In the genomic region with DNA sequence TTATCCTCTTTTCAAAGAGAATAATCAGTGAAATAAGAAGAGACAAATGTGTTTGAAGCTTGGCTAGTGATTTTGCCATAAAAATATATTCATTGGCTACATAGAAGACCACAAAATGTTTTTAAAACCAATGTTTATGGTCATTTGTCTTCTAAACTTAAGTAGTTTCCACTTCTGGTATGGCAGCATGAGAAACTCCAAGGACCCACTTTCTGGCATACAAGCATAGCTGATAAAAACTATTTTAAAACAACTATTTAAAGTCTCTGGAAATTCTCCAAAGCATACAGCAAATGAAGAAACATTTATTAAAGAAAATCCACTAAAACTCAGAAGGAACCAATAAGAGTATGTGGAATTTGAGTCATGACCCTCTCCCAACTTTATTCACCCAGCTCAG, we compare ENCODE assay signal across 19 cellular contexts.
DNase-seq lines count a peak whose midpoint lies in the region; TF ChIP-seq lines count a peak whose summit lies in the region.
"Had no signal": no experiment of that assay in that cellular context is flagged by ENCODE, and none has a peak within 500 bp of the region (broad histone marks: within the 10 kb centered on the region; RNA-seq: fewer than 3 reads in every experiment).

No MANE protein-coding gene starts in this region.

- no peak for TF ChIP-seq CTCF in chondrocyte (IDR thresholded peaks at IDR 0.05)
- no peak for TF ChIP-seq CTCF in MM.1S (IDR thresholded peaks at IDR 0.05; ENCODE audit: low read length)

- no peaks in the 10 kb centered on the region for H3K9me2 ChIP-seq in MM.1S (replicated peaks; ENCODE audit: insufficient read depth, low read length)

- no peak overlapping the region for H3K27ac ChIP-seq in MM.1S (ENCODE audit: low read length)
- H3K27ac ChIP-seq: BLaER1, PC-9, SJCRH30 had no signal

- peak overlapping the region; percentile 42 for H3K27ac Mint-ChIP-seq in chondrocyte (ENCODE audit: unreplicated experiment)
- H3K27ac Mint-ChIP-seq: CD4-positive, CD25-positive, alpha-beta regulatory T cell; GM23338; H9 had no signal

- no peaks in the 10 kb centered on the region for H3K36me3 ChIP-seq in MM.1S (replicated peaks; ENCODE audit: insufficient read depth, low read length)
- H3K36me3 ChIP-seq: BLaER1, SJCRH30 had no signal

- peaks cover 2% of the 10 kb centered on the region for H3K9me3 Mint-ChIP-seq in chondrocyte (ENCODE audit: low read depth)

- no peaks in the 10 kb centered on the region for H3K79me2 ChIP-seq in MM.1S (ENCODE audit: low read length)

- no peak overlapping the region for H3K4me3 ChIP-seq in MM.1S (ENCODE audit: low read length)
- H3K4me3 ChIP-seq: BLaER1, GM12878, GM23338, PC-9, SJCRH30 had no signal

- no peak overlapping the region for H3K4me3 Mint-ChIP-seq in chondrocyte (ENCODE audit: unreplicated experiment)
- H3K4me3 Mint-ChIP-seq: CD4-positive, CD25-positive, alpha-beta regulatory T cell; GM23338; H9 had no signal

- H3K27me3 ChIP-seq in MM.1S (replicated peaks; ENCODE audit: insufficient read depth, low read length): no peaks in the 10 kb centered on the region
- H3K27me3 ChIP-seq: BLaER1, SJCRH30 had no signal

- H3K27me3 Mint-ChIP-seq in chondrocyte (ENCODE audit: low read depth): no peaks in the 10 kb centered on the region
- H3K27me3 Mint-ChIP-seq: CD4-positive, CD25-positive, alpha-beta regulatory T cell had no signal

- H3K4me1 ChIP-seq in MM.1S (ENCODE audit: low read length): no peaks in the 10 kb centered on the region
- H3K4me1 ChIP-seq: BLaER1, SJCRH30 had no signal

- H3K9me3 ChIP-seq in MM.1S (replicated peaks; ENCODE audit: insufficient read depth, low read length): no peaks in the 10 kb centered on the region
- H3K9me3 ChIP-seq: SJCRH30 had no signal

- H3F3A ChIP-seq in MM.1S (ENCODE audit: insufficient read depth, low read length): no peaks in the 10 kb centered on the region

- no peaks in the 10 kb centered on the region for H4K20me1 ChIP-seq in MM.1S (ENCODE audit: insufficient read depth, low read length)
- H4K20me1 ChIP-seq: BLaER1 had no signal

- H3K4me2 ChIP-seq in MM.1S (ENCODE audit: low read depth, low read length): no peak overlapping the region
- H3K4me2 ChIP-seq: BLaER1, GM23338, PC-9 had no signal

- H2AFZ ChIP-seq in MM.1S (ENCODE audit: low read length): no peak overlapping the region
- H2AFZ ChIP-seq: GM23338, PC-9 had no signal

- peaks cover 12% of the 10 kb centered on the region for H3K36me3 Mint-ChIP-seq in chondrocyte (ENCODE audit: low read depth)

- DNase-seq in GM04503 (ENCODE audit: low read depth) (peak; percentile 19), chondrocyte (ENCODE audit: low spot score) (no peak), hepatic stellate cell (ENCODE audit: low spot score) (peak; percentile 11), MM.1S (no peak), NCI-H2196 treated with DMSO at 0.1 percent for 48 hours (lab: John Stamatoyannopoulos, UW; ENCODE audit: unreplicated experiment) (no peak), NCI-H2081 treated with DMSO at 0.1 percent for 48 hours (lab: John Stamatoyannopoulos, UW) (no peak)
- DNase-seq in stimulated activated CD4-positive, alpha-beta T cell treated with anti-CD3 and anti-CD28 coated beads, Interleukin-15, amount 100 ng/mL, for 24 hours: no peak
- DNase-seq: CD4-positive, CD25-positive, alpha-beta regulatory T cell; H9; Karpas-422; NCI-H1092 treated with DMSO at 0.1 percent for 48 hours; NCI-H1436; NCI-H187; NCI-H526 treated with DMSO at 0.1 percent for 48 hours; PC-9; SJCRH30 had no signal

- H3K9ac ChIP-seq in MM.1S (ENCODE audit: low read length): no peak overlapping the region
- H3K9ac ChIP-seq: BLaER1 had no signal

- peaks cover 36% of the 10 kb centered on the region for H3K4me1 Mint-ChIP-seq in chondrocyte (ENCODE audit: low read depth)
- H3K4me1 Mint-ChIP-seq: CD4-positive, CD25-positive, alpha-beta regulatory T cell had no signal

Comparison
In these comparisons a context has a peak if more than half of its experiments do, and no peak if none do; other contexts are left out.
1. DNase-seq: peak in GM04503 (single experiment) and hepatic stellate cell (single experiment); none in chondrocyte (single experiment), MM.1S (single experiment), stimulated activated CD4-positive, alpha-beta T cell treated with anti-CD3 and anti-CD28 coated beads, Interleukin-15, amount 100 ng/mL, for 24 hours (single experiment), NCI-H2196 treated with DMSO at 0.1 percent for 48 hours (single experiment) and NCI-H2081 treated with DMSO at 0.1 percent for 48 hours (single experiment).